ENCODE assay signal across 1 cellular context in the genomic region with DNA sequence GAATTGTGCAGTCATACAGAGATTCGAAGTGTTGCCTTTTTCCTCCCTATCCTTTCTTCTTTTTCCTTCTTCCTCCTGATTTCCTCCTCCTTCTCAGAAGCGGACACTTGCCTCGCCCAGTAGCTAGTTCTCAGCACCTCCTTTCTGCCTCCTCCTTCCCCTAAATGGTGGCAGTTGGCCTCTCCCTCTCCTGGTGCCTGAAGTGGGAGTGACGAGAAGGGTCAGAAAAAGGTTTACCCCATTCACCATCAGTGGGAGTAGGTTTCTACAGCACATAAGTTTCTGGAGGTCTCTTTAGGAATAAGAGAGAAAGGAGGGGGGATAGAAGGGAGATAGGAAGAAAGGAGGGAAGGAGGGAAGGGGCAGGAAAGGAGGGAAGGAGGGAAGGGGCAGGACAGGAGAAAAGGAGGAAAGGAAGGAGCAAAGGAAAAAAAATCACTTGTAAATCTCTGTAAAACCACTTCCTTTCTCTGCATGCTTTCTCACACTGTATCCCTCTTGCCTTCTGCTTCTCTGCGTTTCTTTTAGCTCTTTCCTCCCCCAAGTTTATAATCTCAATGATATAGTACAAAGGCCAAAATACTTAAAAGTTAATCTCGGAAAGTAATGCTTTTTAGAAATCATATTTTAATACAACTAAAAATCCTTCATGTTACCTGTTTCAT.
TF ChIP-seq lines count a peak whose summit lies in the region.

No MANE protein-coding gene starts in this region.

TF ChIP-seq in SK-N-SH, 30 proteins besides CTCF, POLR2A, EP300 and RAD21 (continued from another document):
- TF ChIP-seq, protein P1, sequence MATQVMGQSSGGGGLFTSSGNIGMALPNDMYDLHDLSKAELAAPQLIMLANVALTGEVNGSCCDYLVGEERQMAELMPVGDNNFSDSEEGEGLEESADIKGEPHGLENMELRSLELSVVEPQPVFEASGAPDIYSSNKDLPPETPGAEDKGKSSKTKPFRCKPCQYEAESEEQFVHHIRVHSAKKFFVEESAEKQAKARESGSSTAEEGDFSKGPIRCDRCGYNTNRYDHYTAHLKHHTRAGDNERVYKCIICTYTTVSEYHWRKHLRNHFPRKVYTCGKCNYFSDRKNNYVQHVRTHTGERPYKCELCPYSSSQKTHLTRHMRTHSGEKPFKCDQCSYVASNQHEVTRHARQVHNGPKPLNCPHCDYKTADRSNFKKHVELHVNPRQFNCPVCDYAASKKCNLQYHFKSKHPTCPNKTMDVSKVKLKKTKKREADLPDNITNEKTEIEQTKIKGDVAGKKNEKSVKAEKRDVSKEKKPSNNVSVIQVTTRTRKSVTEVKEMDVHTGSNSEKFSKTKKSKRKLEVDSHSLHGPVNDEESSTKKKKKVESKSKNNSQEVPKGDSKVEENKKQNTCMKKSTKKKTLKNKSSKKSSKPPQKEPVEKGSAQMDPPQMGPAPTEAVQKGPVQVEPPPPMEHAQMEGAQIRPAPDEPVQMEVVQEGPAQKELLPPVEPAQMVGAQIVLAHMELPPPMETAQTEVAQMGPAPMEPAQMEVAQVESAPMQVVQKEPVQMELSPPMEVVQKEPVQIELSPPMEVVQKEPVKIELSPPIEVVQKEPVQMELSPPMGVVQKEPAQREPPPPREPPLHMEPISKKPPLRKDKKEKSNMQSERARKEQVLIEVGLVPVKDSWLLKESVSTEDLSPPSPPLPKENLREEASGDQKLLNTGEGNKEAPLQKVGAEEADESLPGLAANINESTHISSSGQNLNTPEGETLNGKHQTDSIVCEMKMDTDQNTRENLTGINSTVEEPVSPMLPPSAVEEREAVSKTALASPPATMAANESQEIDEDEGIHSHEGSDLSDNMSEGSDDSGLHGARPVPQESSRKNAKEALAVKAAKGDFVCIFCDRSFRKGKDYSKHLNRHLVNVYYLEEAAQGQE (IDR thresholded peaks at IDR 0.05; ENCODE audit: low read depth, low read length) = no peak
- TF ChIP-seq NRF1 (IDR thresholded peaks at IDR 0.05; ENCODE audit: low read depth, low read length) (no peak), SMC3 (IDR thresholded peaks at IDR 0.05; ENCODE audit: low read depth, low read length) (no peak), EZH2phosphoT487 (IDR thresholded peaks at IDR 0.05; ENCODE audit: borderline replicate concordance, low read depth) (no peak), FOXM1 (IDR thresholded peaks at IDR 0.05; ENCODE audit: low read depth) (no peak)
- TF ChIP-seq, protein P2, sequence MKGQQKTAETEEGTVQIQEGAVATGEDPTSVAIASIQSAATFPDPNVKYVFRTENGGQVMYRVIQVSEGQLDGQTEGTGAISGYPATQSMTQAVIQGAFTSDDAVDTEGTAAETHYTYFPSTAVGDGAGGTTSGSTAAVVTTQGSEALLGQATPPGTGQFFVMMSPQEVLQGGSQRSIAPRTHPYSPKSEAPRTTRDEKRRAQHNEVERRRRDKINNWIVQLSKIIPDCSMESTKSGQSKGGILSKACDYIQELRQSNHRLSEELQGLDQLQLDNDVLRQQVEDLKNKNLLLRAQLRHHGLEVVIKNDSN (IDR thresholded peaks at IDR 0.05; ENCODE audit: borderline replicate concordance, low read depth) = no peak
- TF ChIP-seq, protein P3, sequence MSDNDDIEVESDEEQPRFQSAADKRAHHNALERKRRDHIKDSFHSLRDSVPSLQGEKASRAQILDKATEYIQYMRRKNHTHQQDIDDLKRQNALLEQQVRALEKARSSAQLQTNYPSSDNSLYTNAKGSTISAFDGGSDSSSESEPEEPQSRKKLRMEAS (IDR thresholded peaks at IDR 0.05; ENCODE audit: low read depth) = no peak
- TF ChIP-seq, protein P4, sequence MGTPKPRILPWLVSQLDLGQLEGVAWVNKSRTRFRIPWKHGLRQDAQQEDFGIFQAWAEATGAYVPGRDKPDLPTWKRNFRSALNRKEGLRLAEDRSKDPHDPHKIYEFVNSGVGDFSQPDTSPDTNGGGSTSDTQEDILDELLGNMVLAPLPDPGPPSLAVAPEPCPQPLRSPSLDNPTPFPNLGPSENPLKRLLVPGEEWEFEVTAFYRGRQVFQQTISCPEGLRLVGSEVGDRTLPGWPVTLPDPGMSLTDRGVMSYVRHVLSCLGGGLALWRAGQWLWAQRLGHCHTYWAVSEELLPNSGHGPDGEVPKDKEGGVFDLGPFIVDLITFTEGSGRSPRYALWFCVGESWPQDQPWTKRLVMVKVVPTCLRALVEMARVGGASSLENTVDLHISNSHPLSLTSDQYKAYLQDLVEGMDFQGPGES (IDR thresholded peaks at IDR 0.05; ENCODE audit: low read depth, low read length) = no peak
